In genomic region chr4:21845663-21846062, GRCh38 we compare ENCODE assay signal across 17 cellular contexts.
"Had no signal": no experiment of that assay in that cellular context is flagged by ENCODE, and none has a peak within 500 bp of the region (broad histone marks: within the 10 kb centered on the region; RNA-seq: fewer than 3 reads in every experiment).

No MANE protein-coding gene starts in this region.

- H3K9me3 ChIP-seq: ascending aorta, neutrophil, tibial nerve, vagina had no signal

- DNase-seq: activated CD4-positive, alpha-beta T cell treated with anti-CD3 and anti-CD28 coated beads, Interleukin-2, amount 50 U/mL, for 4 hours; activated CD8-positive, alpha-beta memory T cell treated with anti-CD3 and anti-CD28 coated beads, Interleukin-2, amount 10 ng/mL, durations not matched to agents 7 days and 5 days; activated gamma-delta T cell; activated T-cell treated with anti-CD3 and anti-CD28 coated beads, Interleukin-2, amount 50 U/mL, for 4 hours; hypothalamus; kidney glomerular epithelial cell; midbrain; naive B cell; posterior cingulate gyrus; small intestine had no signal

- H3K9me3 Mint-ChIP-seq: activated T-cell treated with anti-CD3 and anti-CD28 coated beads, Interleukin-2, amount 50 U/mL, for 4 hours had no signal

- H3K4me1 ChIP-seq: ascending aorta, tibial nerve, vagina had no signal

- H3K27me3 ChIP-seq: ascending aorta, neutrophil, tibial nerve, vagina had no signal

- H3K27ac Mint-ChIP-seq: activated CD8-positive, alpha-beta memory T cell treated with anti-CD3 and anti-CD28 coated beads, Interleukin-2, amount 10 ng/mL, durations not matched to agents 7 days and 5 days; activated naive CD8-positive, alpha-beta T cell; naive B cell; stimulated activated effector memory CD8-positive, alpha-beta T cell treated with anti-CD3 and anti-CD28 coated beads, Interleukin-12 subunit alpha, Interleukin-12 subunit beta, amount 100 ng/mL, for 72 hours had no signal

- ATAC-seq: activated CD4-positive, CD25-positive, alpha-beta regulatory T cell treated with anti-CD3 and anti-CD28 coated beads, Interleukin-2, amount 50 U/mL, for 24 hours; activated CD8-positive, alpha-beta memory T cell treated with anti-CD3 and anti-CD28 coated beads, Interleukin-2, amount 10 ng/mL, durations not matched to agents 7 days and 5 days; activated T-cell treated with anti-CD3 and anti-CD28 coated beads, Interleukin-2, amount 50 U/mL, for 4 hours; stimulated activated effector memory CD8-positive, alpha-beta T cell treated with anti-CD3 and anti-CD28 coated beads, Interleukin-12 subunit alpha, Interleukin-12 subunit beta, amount 100 ng/mL, for 72 hours had no signal

- H3K27ac ChIP-seq: ascending aorta, neutrophil, tibial nerve, vagina had no signal

- H3K4me3 Mint-ChIP-seq: activated CD8-positive, alpha-beta memory T cell treated with anti-CD3 and anti-CD28 coated beads, Interleukin-2, amount 10 ng/mL, durations not matched to agents 7 days and 5 days; activated naive CD8-positive, alpha-beta T cell; activated T-cell treated with anti-CD3 and anti-CD28 coated beads, Interleukin-2, amount 50 U/mL, for 4 hours; naive B cell; stimulated activated effector memory CD8-positive, alpha-beta T cell treated with anti-CD3 and anti-CD28 coated beads, Interleukin-12 subunit alpha, Interleukin-12 subunit beta, amount 100 ng/mL, for 72 hours had no signal

- H3K36me3 ChIP-seq: ascending aorta, neutrophil, tibial nerve, vagina had no signal

- H3K4me1 Mint-ChIP-seq: activated CD8-positive, alpha-beta memory T cell treated with anti-CD3 and anti-CD28 coated beads, Interleukin-2, amount 10 ng/mL, durations not matched to agents 7 days and 5 days; naive B cell; stimulated activated effector memory CD8-positive, alpha-beta T cell treated with anti-CD3 and anti-CD28 coated beads, Interleukin-12 subunit alpha, Interleukin-12 subunit beta, amount 100 ng/mL, for 72 hours had no signal

- H3K36me3 Mint-ChIP-seq: activated CD8-positive, alpha-beta memory T cell treated with anti-CD3 and anti-CD28 coated beads, Interleukin-2, amount 10 ng/mL, durations not matched to agents 7 days and 5 days; activated naive CD8-positive, alpha-beta T cell; naive B cell; stimulated activated effector memory CD8-positive, alpha-beta T cell treated with anti-CD3 and anti-CD28 coated beads, Interleukin-12 subunit alpha, Interleukin-12 subunit beta, amount 100 ng/mL, for 72 hours had no signal

- H3K27me3 Mint-ChIP-seq: activated CD8-positive, alpha-beta memory T cell treated with anti-CD3 and anti-CD28 coated beads, Interleukin-2, amount 10 ng/mL, durations not matched to agents 7 days and 5 days; activated naive CD8-positive, alpha-beta T cell; naive B cell had no signal

- H3K4me3 ChIP-seq: ascending aorta, tibial nerve, vagina had no signal
